ENCODE assay signal across 8 cellular contexts in the genomic region with DNA sequence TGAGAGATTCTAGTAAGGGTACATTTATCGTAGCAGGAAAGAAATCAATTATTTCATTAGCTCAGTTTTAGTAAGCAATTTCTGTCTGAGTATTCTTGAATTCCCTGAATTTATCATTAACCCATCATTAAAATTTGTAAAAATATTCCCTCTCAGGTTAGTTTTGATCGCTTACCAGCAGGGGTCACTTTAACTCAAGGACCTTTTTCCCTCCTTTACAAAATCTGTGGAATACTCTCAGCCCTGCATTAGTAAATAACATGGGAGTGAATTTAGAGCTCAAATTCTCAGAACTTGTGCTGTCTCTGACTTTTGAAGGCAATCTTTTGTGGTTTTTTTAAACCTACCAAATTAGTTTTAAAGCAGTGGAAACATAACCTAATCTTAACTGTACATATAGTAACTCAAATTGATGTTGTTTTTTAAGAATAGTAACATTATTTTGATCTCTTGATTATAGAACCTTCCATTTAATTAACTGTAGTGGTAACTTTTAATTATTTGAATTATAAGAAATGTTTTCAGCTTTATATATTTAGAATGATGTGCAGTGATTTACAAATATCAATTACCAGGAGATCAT.
DNase-seq lines count a peak whose midpoint lies in the region; ATAC-seq, FAIRE-seq and TF ChIP-seq lines count a peak whose summit lies in the region.

No MANE protein-coding gene starts in this region.

- H3K9me3 ChIP-seq in AG04450 (ENCODE audit: control insufficient read depth, insufficient read depth, low read length) (no peaks in the 10 kb centered on the region), PC-9 (ENCODE audit: insufficient read depth, low read depth) (no peaks in the 10 kb centered on the region), smooth muscle cell (replicated peaks; ENCODE audit: low read depth) (no peaks in the 10 kb centered on the region)
- H3K9me3 ChIP-seq in effector memory CD4-positive, alpha-beta T cell (ENCODE audit: control insufficient read depth, low read length) = no peaks in the 10 kb centered on the region

- no peak for DNase-seq in AG04450 (ENCODE audit: low read depth, low spot score)
- DNase-seq in H54 (ENCODE audit: insufficient read length, low spot score) = no peak
- DNase-seq in PC-9 = no peak
- peak; percentile 22 for DNase-seq in fibroblast of the conjunctiva (ENCODE audit: low read depth)
- no peak for DNase-seq in smooth muscle cell (lab: John Stamatoyannopoulos, UW; ENCODE audit: unreplicated experiment)
- no peak for DNase-seq in COLO668 (lab: John Stamatoyannopoulos, UW; ENCODE audit: unreplicated experiment)
- no peak for DNase-seq in effector memory CD4-positive, alpha-beta T cell

- POLR2A ChIA-PET in AG04450 (lab: Yijun Ruan, JAX) = no interaction called here
- POLR2A ChIA-PET in PC-9 (lab: Charles Lee; ENCODE audit: unreplicated experiment) = interaction anchor here (0.5 kb wide), 1 partner anchor 264 kb away, joined by 3 read pairs; no protein-coding TSS in a partner anchor

- peak; percentile 72 for FAIRE-seq in H54 (lab: Jason Lieb, UNC)

- H3K27me3 ChIP-seq in AG04450 (ENCODE audit: control insufficient read depth, insufficient read depth, low read length) (no peaks in the 10 kb centered on the region), PC-9 (ENCODE audit: insufficient read depth, low read depth) (no peaks in the 10 kb centered on the region), smooth muscle cell (ENCODE audit: low read depth) (no peaks in the 10 kb centered on the region)
- no peaks in the 10 kb centered on the region for H3K27me3 ChIP-seq in effector memory CD4-positive, alpha-beta T cell (replicated peaks; ENCODE audit: control insufficient read depth, insufficient read depth, low read length, poor library complexity, severe bottlenecking)

- 59% methylated on average over 2 of the region's 2 CpGs for WGBS in smooth muscle cell (ENCODE audit: low lambda C conversion rate)

- no peaks in the 10 kb centered on the region for H3K4me1 ChIP-seq in PC-9 (replicated peaks; ENCODE audit: insufficient read depth)
- no peaks in the 10 kb centered on the region for H3K4me1 ChIP-seq in smooth muscle cell (ENCODE audit: low read depth)
- no peaks in the 10 kb centered on the region for H3K4me1 ChIP-seq in effector memory CD4-positive, alpha-beta T cell (ENCODE audit: control insufficient read depth, insufficient read depth, low read length, poor library complexity, severe bottlenecking)

- no peak overlapping the region for H3K27ac ChIP-seq in AG04450 (ENCODE audit: low read depth, low read length)
- no peak overlapping the region for H3K27ac ChIP-seq in PC-9
- H3K27ac ChIP-seq in smooth muscle cell (ENCODE audit: low read depth) = no peak overlapping the region
- no peak overlapping the region for H3K27ac ChIP-seq in effector memory CD4-positive, alpha-beta T cell (ENCODE audit: insufficient read depth, low read length, poor library complexity, severe bottlenecking)

- H3F3A ChIP-seq in PC-9 (ENCODE audit: insufficient read depth, low read depth) = no peaks in the 10 kb centered on the region; the same call in 1 of the 2 replicates
- H3F3A ChIP-seq in smooth muscle cell (ENCODE audit: low read depth) = no peaks in the 10 kb centered on the region

- 0 out of 2 replicates have a peak, but pooled peaks cover 4% of the 10 kb centered on the region for H3K36me3 ChIP-seq in PC-9 (ENCODE audit: low read depth)
- H3K36me3 ChIP-seq in smooth muscle cell (ENCODE audit: low read depth) = no peaks in the 10 kb centered on the region
- H3K36me3 ChIP-seq in effector memory CD4-positive, alpha-beta T cell (ENCODE audit: control insufficient read depth, insufficient read depth, low read length) = peaks cover 11% of the 10 kb centered on the region

- H2AFZ ChIP-seq in PC-9 (no peak overlapping the region), smooth muscle cell (ENCODE audit: low read depth) (no peak overlapping the region)

- CTCF ChIA-PET in AG04450 (lab: Charles Lee) (interaction anchor here (0.6 to 4.5 kb wide), 55 partner anchors 8 to 326 kb away, joined by 3 to 112 read pairs (median 5); partner anchors contain the start of gene AGPS), PC-9 (lab: Charles Lee) (interaction anchor here (0.6 to 1.1 kb wide), 5 partner anchors 23 to 325 kb away, joined by 3 to 8 read pairs (median 4); no protein-coding TSS in a partner anchor)

- H3K79me2 ChIP-seq in PC-9 (ENCODE audit: low read depth) (no peaks in the 10 kb centered on the region), smooth muscle cell (ENCODE audit: low read depth) (peaks cover 3% of the 10 kb centered on the region)

- H4K20me1 ChIP-seq in PC-9 (ENCODE audit: insufficient read depth) (no peaks in the 10 kb centered on the region; the same call in 1 of the 2 replicates), smooth muscle cell (ENCODE audit: low read depth) (no peaks in the 10 kb centered on the region)

- H3K4me2 ChIP-seq in PC-9 = no peak overlapping the region
- H3K4me2 ChIP-seq in smooth muscle cell = no peak overlapping the region

- H3K4me3 ChIP-seq in AG04450 (ENCODE audit: low read depth, low read length) (no peak overlapping the region), PC-9 (no peak overlapping the region), smooth muscle cell (no peak overlapping the region)
- no peak overlapping the region for H3K4me3 ChIP-seq in effector memory CD4-positive, alpha-beta T cell (ENCODE audit: insufficient read depth, low read depth, low read length, poor library complexity, severe bottlenecking)

- ATAC-seq in GM21515 (IDR thresholded peaks at IDR 0.05; ENCODE audit: unreplicated experiment) = no peak

- intact Hi-C loops in PC-9 (cut with micrococcal nuclease; ENCODE audit: unreplicated experiment) = loop anchor here (1.0 to 10.0 kb wide), 3 partner anchors 115 to 234 kb away; no protein-coding TSS in a partner anchor

- no peak for TF ChIP-seq POLR2A in H54 (IDR thresholded peaks at IDR 0.05; ENCODE audit: low read depth, low read length)

- H3K9ac ChIP-seq in smooth muscle cell (ENCODE audit: low read depth) = no peak overlapping the region

- no peaks in the 10 kb centered on the region for H3K9me2 ChIP-seq in PC-9 (ENCODE audit: insufficient read depth)

- no TSS peak for BruUV-seq in PC-9 (replicated peaks; lab: Mats Ljungman, UMichigan)

- TF ChIP-seq CTCF in AG04450 (IDR thresholded peaks at IDR 0.05; ENCODE audit: low read depth, low read length) = peak; percentile 77
- peak; percentile 88 for TF ChIP-seq CTCF in PC-9 (conservative IDR thresholded peaks at IDR 0.05)
- peak; percentile 58 for TF ChIP-seq CTCF in smooth muscle cell (IDR thresholded peaks at IDR 0.05; ENCODE audit: borderline replicate concordance, insufficient read depth, poor library complexity, severe bottlenecking)
